ENCODE assay signal across 9 cellular contexts in the genomic region with DNA sequence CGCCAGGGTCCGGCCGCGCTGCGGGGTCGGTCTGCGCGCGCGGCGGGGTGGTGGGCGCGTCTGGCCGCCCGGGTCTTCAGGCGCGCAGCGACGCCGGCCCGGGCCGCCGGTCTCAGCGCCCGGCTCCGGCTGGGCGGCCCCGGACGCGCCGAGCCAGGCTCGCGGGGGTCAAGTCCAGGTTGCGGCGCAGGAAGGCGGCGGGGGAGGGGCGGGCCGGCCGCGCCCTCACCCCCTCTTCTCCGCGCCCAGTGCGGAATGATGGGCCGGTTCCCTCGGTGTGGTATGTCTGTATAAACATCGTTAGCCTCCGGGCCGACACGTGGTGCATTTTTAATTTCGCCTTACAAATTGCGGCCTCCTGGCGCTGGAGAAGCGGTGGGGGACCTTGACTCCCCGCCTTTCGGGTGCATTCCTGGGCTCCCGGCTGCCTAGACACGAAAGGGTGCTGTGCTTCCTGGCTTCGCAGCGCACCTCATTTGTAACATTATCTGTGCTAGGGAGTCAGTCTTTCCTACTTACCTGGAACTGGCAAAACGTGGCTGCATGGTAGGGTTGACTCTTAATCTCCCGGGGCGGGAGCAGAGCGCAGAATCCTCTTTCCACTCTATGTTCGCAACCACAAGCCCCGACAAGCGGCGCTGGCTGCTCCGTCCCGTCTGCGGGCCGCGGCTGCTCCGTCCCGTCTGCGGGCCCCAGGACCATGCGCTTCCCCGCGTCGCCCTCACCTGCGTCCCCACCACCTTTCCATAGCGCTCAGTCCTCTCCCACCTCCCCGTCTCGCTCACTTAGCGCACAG.
A peak's percentile ranks its signal among the peaks of the same experiment; 100 is the strongest.
DNase-seq lines count a peak whose midpoint lies in the region; ATAC-seq and TF ChIP-seq lines count a peak whose summit lies in the region.
"Had no signal": no experiment of that assay in that cellular context is flagged by ENCODE, and none has a peak within 500 bp of the region (broad histone marks: within the 10 kb centered on the region; RNA-seq: fewer than 3 reads in every experiment).

No MANE protein-coding gene starts in this region.

- POLR2A ChIA-PET in activated CD8-positive, alpha-beta T cell treated with anti-CD3 and anti-CD28 coated beads, Interleukin-2, amount 10 ng/mL, durations not matched to agents 7 days and 5 days (lab: Charles Lee) = no interaction called here

- CTCF ChIA-PET in activated CD8-positive, alpha-beta T cell treated with anti-CD3 and anti-CD28 coated beads, Interleukin-2, amount 10 ng/mL, durations not matched to agents 7 days and 5 days (lab: Charles Lee) = no interaction called here

- no peaks in the 10 kb centered on the region for H3K9me3 Mint-ChIP-seq in activated CD8-positive, alpha-beta T cell treated with anti-CD3 and anti-CD28 coated beads, Interleukin-2, amount 10 ng/mL, durations not matched to agents 7 days and 5 days (ENCODE audit: insufficient read depth)

- no peaks in the 10 kb centered on the region for H3K27me3 ChIP-seq in prostate gland (replicated peaks; ENCODE audit: insufficient read depth)

- no peaks in the 10 kb centered on the region for H3K36me3 Mint-ChIP-seq in activated CD8-positive, alpha-beta T cell treated with anti-CD3 and anti-CD28 coated beads, Interleukin-2, amount 10 ng/mL, durations not matched to agents 7 days and 5 days (ENCODE audit: low read depth)

- H3K9me3 ChIP-seq in prostate gland = no peaks in the 10 kb centered on the region

- WGBS in prostate gland = 2% methylated on average over 77 of the region's 85 CpGs

- H3K4me3 Mint-ChIP-seq in activated CD8-positive, alpha-beta T cell treated with anti-CD3 and anti-CD28 coated beads, Interleukin-2, amount 10 ng/mL, durations not matched to agents 7 days and 5 days = peak overlapping the region; percentile 66
- H3K4me3 Mint-ChIP-seq: memory B cell had no signal

- H3K27me3 Mint-ChIP-seq in activated CD8-positive, alpha-beta T cell treated with anti-CD3 and anti-CD28 coated beads, Interleukin-2, amount 10 ng/mL, durations not matched to agents 7 days and 5 days (ENCODE audit: low read depth) = peaks cover 30% of the 10 kb centered on the region

- peak overlapping the region; percentile 35 for H3K4me3 ChIP-seq in prostate gland

- intact Hi-C loops in Right ventricle myocardium superior (cut with DNase I) = loop anchor here (5.0 kb wide), 2 partner anchors 81 to 181 kb away; a partner anchor contains a TSS
- intact Hi-C loops in prostate gland (cut with DNase I) = loop anchor here (2.0 kb wide), 2 partner anchors 178 to 208 kb away; no protein-coding TSS in a partner anchor

- no peak for TF ChIP-seq CTCF in prostate gland (IDR thresholded peaks at IDR 0.05)

- peak; percentile 39 for DNase-seq in ELR (ENCODE audit: low read depth)
- DNase-seq in activated CD8-positive, alpha-beta T cell treated with anti-CD3 and anti-CD28 coated beads, Interleukin-2, amount 10 ng/mL, durations not matched to agents 7 days and 5 days = no peak
- peak; percentile 88 for DNase-seq in Right ventricle myocardium superior
- peak; percentile 61 for DNase-seq in prostate gland (ENCODE audit: low spot score)
- DNase-seq in AG08395 (ENCODE audit: low spot score) = no peak
- DNase-seq in COR-L47 (lab: John Stamatoyannopoulos, UW) = no peak
- no peak for DNase-seq in superior temporal gyrus (ENCODE audit: extremely low spot score)
- DNase-seq in C1 segment of cervical spinal cord (lab: John Stamatoyannopoulos, UW) = no peak

- no peak for ATAC-seq in activated CD8-positive, alpha-beta T cell treated with anti-CD3 and anti-CD28 coated beads, Interleukin-2, amount 10 ng/mL, durations not matched to agents 7 days and 5 days
- ATAC-seq in Right ventricle myocardium superior (ENCODE audit: poor library complexity) = peak; percentile 81

- TF ChIP-seq POLR2A in prostate gland (IDR thresholded peaks at IDR 0.05) = no peak

- peak overlapping the region; percentile 48 to 67 for H3K27ac ChIP-seq in prostate gland

- H3K4me1 ChIP-seq in prostate gland (replicated peaks) = no peaks in the 10 kb centered on the region

- no peaks in the 10 kb centered on the region for H3K36me3 ChIP-seq in prostate gland

- H3K27ac Mint-ChIP-seq in activated CD8-positive, alpha-beta T cell treated with anti-CD3 and anti-CD28 coated beads, Interleukin-2, amount 10 ng/mL, durations not matched to agents 7 days and 5 days = peak overlapping the region; percentile 74
- H3K27ac Mint-ChIP-seq: memory B cell had no signal

- peaks cover 49% of the 10 kb centered on the region for H3K4me1 Mint-ChIP-seq in activated CD8-positive, alpha-beta T cell treated with anti-CD3 and anti-CD28 coated beads, Interleukin-2, amount 10 ng/mL, durations not matched to agents 7 days and 5 days (ENCODE audit: low read depth)
- H3K4me1 Mint-ChIP-seq: memory B cell had no signal

Comparison
In these comparisons a context has a peak if more than half of its experiments do, and no peak if none do; other contexts are left out.
1. DNase-seq: peak in ELR (single experiment), Right ventricle myocardium superior (single experiment) and prostate gland (single experiment); none in activated CD8-positive, alpha-beta T cell treated with anti-CD3 and anti-CD28 coated beads, Interleukin-2, amount 10 ng/mL, durations not matched to agents 7 days and 5 days (single experiment), AG08395 (single experiment), COR-L47 (single experiment), superior temporal gyrus (single experiment) and C1 segment of cervical spinal cord (0 of 14).